ENCODE assay signal across 1 cellular context in the genomic region with DNA sequence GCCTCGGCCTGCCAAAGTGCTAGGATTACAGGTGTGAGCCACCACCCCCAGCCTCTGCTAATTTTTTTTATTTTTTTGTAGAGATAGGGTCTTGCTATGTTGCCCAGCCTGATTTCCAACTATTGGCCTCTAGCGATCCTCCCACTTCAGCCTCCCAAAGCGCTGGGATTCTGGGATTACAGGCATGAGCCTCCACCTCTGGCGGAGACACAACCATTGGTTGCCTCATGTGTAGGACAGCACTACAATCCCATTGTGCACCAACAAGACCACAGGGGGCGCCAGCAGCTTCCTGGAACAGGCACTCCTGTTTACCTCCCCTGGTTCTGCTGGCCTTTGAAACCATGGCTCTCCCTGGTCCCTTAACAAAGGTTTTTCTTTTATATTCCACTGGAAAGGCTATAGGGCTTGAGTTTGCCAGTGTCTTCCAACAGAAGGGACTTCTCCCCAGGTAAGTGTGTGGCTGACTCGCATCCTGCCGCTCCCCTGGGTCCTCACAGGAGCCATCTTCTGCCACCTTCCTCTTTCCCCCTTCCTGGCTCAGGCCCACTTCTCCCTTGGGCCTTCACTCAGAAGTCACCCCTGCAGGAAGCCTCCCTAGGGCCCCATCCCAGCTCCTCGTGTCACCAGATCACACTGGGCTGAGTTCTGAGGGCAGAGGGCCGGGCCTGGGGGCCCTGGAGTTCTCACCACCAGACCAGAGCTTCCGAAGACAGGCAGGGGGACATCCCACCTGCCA.
TF ChIP-seq lines count a peak whose summit lies in the region.

No MANE protein-coding gene starts in this region.

TF ChIP-seq in K562, 482 proteins besides CTCF, POLR2A, EP300 and RAD21 (continued from another document and continues in another):
- TF ChIP-seq SMARCA4 (IDR thresholded peaks at IDR 0.05) (no peak), SMAD2 (IDR thresholded peaks at IDR 0.05; ENCODE audit: low read depth, low read length) (no peak), BDP1 (IDR thresholded peaks at IDR 0.05; ENCODE audit: insufficient read depth, insufficient read length) (no peak), NONO (IDR thresholded peaks at IDR 0.05; ENCODE audit: low read depth in 2 of 2, low read length in 1 of 2) (no peak), ZNF696 (CRISPR knock-in tag; conservative IDR thresholded peaks at IDR 0.05) (no peak), ZNF282 (CRISPR knock-in tag; IDR thresholded peaks at IDR 0.05) (no peak), MCM5 (IDR thresholded peaks at IDR 0.05; ENCODE audit: low read depth) (no peak), ZFX (CRISPR knock-in tag; IDR thresholded peaks at IDR 0.05) (peak; percentile 35; the same call in 1 of the 2 replicates), ZNF232 (CRISPR knock-in tag; IDR thresholded peaks at IDR 0.05) (no peak), CXXC5 (CRISPR knock-in tag; IDR thresholded peaks at IDR 0.05) (peak; percentile 17; the same call in 1 of the 2 replicates), NCOA4 (IDR thresholded peaks at IDR 0.05; ENCODE audit: partially characterized antibody) (no peak), TAF15 (IDR thresholded peaks at IDR 0.05; ENCODE audit: low read depth, low read length) (no peak), CBFA2T3 (IDR thresholded peaks at IDR 0.05) (no peak), THRAP3 (IDR thresholded peaks at IDR 0.05; ENCODE audit: borderline replicate concordance) (no peak), MYBL2 (IDR thresholded peaks at IDR 0.05; ENCODE audit: low read depth) (no peak), MYBL2 (CRISPR knock-in tag; IDR thresholded peaks at IDR 0.05; ENCODE audit: borderline replicate concordance) (no peak), SLC30A9 (CRISPR knock-in tag; IDR thresholded peaks at IDR 0.05) (no peak), DNMT1 (IDR thresholded peaks at IDR 0.05) (no peak), HDAC2 (IDR thresholded peaks at IDR 0.05) (peak; percentile 46; the same call in 1 of the 2 replicates), NELFE (IDR thresholded peaks at IDR 0.05; ENCODE audit: insufficient read depth, insufficient read length) (no peak), ZNF146 (CRISPR knock-in tag; IDR thresholded peaks at IDR 0.05; ENCODE audit: unreplicated experiment) (no peak)
- TF ChIP-seq, protein P1, sequence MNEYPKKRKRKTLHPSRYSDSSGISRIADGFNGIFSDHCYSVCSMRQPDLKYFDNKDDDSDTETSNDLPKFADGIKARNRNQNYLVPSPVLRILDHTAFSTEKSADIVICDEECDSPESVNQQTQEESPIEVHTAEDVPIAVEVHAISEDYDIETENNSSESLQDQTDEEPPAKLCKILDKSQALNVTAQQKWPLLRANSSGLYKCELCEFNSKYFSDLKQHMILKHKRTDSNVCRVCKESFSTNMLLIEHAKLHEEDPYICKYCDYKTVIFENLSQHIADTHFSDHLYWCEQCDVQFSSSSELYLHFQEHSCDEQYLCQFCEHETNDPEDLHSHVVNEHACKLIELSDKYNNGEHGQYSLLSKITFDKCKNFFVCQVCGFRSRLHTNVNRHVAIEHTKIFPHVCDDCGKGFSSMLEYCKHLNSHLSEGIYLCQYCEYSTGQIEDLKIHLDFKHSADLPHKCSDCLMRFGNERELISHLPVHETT (CRISPR knock-in tag; conservative IDR thresholded peaks at IDR 0.05 in 1 of 2, IDR thresholded peaks at IDR 0.05 in 1 of 2), result no peak
- TF ChIP-seq, protein P2, sequence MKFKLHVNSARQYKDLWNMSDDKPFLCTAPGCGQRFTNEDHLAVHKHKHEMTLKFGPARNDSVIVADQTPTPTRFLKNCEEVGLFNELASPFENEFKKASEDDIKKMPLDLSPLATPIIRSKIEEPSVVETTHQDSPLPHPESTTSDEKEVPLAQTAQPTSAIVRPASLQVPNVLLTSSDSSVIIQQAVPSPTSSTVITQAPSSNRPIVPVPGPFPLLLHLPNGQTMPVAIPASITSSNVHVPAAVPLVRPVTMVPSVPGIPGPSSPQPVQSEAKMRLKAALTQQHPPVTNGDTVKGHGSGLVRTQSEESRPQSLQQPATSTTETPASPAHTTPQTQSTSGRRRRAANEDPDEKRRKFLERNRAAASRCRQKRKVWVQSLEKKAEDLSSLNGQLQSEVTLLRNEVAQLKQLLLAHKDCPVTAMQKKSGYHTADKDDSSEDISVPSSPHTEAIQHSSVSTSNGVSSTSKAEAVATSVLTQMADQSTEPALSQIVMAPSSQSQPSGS (CRISPR knock-in tag; IDR thresholded peaks at IDR 0.05), result no peak
- TF ChIP-seq, protein P3, sequence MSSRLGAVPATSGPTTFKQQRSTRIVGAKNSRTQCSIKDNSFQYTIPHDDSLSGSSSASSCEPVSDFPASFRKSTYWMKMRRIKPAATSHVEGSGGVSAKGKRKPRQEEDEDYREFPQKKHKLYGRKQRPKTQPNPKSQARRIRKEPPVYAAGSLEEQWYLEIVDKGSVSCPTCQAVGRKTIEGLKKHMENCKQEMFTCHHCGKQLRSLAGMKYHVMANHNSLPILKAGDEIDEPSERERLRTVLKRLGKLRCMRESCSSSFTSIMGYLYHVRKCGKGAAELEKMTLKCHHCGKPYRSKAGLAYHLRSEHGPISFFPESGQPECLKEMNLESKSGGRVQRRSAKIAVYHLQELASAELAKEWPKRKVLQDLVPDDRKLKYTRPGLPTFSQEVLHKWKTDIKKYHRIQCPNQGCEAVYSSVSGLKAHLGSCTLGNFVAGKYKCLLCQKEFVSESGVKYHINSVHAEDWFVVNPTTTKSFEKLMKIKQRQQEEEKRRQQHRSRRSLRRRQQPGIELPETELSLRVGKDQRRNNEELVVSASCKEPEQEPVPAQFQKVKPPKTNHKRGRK (tag; IDR thresholded peaks at IDR 0.05), result no peak
- TF ChIP-seq, protein P4, sequence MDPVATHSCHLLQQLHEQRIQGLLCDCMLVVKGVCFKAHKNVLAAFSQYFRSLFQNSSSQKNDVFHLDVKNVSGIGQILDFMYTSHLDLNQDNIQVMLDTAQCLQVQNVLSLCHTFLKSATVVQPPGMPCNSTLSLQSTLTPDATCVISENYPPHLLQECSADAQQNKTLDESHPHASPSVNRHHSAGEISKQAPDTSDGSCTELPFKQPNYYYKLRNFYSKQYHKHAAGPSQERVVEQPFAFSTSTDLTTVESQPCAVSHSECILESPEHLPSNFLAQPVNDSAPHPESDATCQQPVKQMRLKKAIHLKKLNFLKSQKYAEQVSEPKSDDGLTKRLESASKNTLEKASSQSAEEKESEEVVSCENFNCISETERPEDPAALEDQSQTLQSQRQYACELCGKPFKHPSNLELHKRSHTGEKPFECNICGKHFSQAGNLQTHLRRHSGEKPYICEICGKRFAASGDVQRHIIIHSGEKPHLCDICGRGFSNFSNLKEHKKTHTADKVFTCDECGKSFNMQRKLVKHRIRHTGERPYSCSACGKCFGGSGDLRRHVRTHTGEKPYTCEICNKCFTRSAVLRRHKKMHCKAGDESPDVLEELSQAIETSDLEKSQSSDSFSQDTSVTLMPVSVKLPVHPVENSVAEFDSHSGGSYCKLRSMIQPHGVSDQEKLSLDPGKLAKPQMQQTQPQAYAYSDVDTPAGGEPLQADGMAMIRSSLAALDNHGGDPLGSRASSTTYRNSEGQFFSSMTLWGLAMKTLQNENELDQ (CRISPR knock-in tag; IDR thresholded peaks at IDR 0.05; ENCODE audit: borderline replicate concordance), result no peak
- TF ChIP-seq, protein P5, sequence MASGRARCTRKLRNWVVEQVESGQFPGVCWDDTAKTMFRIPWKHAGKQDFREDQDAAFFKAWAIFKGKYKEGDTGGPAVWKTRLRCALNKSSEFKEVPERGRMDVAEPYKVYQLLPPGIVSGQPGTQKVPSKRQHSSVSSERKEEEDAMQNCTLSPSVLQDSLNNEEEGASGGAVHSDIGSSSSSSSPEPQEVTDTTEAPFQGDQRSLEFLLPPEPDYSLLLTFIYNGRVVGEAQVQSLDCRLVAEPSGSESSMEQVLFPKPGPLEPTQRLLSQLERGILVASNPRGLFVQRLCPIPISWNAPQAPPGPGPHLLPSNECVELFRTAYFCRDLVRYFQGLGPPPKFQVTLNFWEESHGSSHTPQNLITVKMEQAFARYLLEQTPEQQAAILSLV (tag; IDR thresholded peaks at IDR 0.05), result no peak
- TF ChIP-seq, protein P6, sequence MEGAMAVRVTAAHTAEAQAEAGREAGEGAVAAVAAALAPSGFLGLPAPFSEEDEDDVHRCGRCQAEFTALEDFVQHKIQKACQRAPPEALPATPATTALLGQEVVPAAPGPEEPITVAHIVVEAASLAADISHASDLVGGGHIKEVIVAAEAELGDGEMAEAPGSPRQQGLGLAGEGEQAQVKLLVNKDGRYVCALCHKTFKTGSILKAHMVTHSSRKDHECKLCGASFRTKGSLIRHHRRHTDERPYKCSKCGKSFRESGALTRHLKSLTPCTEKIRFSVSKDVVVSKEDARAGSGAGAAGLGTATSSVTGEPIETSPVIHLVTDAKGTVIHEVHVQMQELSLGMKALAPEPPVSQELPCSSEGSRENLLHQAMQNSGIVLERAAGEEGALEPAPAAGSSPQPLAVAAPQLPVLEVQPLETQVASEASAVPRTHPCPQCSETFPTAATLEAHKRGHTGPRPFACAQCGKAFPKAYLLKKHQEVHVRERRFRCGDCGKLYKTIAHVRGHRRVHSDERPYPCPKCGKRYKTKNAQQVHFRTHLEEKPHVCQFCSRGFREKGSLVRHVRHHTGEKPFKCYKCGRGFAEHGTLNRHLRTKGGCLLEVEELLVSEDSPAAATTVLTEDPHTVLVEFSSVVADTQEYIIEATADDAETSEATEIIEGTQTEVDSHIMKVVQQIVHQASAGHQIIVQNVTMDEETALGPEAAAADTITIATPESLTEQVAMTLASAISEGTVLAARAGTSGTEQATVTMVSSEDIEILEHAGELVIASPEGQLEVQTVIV (CRISPR knock-in tag; IDR thresholded peaks at IDR 0.05; ENCODE audit: borderline replicate concordance), result no peak
- TF ChIP-seq, protein P7, sequence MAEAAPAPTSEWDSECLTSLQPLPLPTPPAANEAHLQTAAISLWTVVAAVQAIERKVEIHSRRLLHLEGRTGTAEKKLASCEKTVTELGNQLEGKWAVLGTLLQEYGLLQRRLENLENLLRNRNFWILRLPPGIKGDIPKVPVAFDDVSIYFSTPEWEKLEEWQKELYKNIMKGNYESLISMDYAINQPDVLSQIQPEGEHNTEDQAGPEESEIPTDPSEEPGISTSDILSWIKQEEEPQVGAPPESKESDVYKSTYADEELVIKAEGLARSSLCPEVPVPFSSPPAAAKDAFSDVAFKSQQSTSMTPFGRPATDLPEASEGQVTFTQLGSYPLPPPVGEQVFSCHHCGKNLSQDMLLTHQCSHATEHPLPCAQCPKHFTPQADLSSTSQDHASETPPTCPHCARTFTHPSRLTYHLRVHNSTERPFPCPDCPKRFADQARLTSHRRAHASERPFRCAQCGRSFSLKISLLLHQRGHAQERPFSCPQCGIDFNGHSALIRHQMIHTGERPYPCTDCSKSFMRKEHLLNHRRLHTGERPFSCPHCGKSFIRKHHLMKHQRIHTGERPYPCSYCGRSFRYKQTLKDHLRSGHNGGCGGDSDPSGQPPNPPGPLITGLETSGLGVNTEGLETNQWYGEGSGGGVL (CRISPR knock-in tag; IDR thresholded peaks at IDR 0.05), result no peak
- TF ChIP-seq, protein P8, sequence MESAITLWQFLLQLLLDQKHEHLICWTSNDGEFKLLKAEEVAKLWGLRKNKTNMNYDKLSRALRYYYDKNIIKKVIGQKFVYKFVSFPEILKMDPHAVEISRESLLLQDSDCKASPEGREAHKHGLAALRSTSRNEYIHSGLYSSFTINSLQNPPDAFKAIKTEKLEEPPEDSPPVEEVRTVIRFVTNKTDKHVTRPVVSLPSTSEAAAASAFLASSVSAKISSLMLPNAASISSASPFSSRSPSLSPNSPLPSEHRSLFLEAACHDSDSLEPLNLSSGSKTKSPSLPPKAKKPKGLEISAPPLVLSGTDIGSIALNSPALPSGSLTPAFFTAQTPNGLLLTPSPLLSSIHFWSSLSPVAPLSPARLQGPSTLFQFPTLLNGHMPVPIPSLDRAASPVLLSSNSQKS (CRISPR knock-in tag; IDR thresholded peaks at IDR 0.05), result no peak
- TF ChIP-seq, protein P9, sequence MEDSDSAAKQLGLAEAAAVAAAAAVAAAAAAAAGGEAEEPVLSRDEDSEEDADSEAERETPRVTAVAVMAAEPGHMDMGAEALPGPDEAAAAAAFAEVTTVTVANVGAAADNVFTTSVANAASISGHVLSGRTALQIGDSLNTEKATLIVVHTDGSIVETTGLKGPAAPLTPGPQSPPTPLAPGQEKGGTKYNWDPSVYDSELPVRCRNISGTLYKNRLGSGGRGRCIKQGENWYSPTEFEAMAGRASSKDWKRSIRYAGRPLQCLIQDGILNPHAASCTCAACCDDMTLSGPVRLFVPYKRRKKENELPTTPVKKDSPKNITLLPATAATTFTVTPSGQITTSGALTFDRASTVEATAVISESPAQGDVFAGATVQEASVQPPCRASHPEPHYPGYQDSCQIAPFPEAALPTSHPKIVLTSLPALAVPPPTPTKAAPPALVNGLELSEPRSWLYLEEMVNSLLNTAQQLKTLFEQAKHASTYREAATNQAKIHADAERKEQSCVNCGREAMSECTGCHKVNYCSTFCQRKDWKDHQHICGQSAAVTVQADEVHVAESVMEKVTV (CRISPR knock-in tag; IDR thresholded peaks at IDR 0.05), result no peak
- TF ChIP-seq, protein P10, sequence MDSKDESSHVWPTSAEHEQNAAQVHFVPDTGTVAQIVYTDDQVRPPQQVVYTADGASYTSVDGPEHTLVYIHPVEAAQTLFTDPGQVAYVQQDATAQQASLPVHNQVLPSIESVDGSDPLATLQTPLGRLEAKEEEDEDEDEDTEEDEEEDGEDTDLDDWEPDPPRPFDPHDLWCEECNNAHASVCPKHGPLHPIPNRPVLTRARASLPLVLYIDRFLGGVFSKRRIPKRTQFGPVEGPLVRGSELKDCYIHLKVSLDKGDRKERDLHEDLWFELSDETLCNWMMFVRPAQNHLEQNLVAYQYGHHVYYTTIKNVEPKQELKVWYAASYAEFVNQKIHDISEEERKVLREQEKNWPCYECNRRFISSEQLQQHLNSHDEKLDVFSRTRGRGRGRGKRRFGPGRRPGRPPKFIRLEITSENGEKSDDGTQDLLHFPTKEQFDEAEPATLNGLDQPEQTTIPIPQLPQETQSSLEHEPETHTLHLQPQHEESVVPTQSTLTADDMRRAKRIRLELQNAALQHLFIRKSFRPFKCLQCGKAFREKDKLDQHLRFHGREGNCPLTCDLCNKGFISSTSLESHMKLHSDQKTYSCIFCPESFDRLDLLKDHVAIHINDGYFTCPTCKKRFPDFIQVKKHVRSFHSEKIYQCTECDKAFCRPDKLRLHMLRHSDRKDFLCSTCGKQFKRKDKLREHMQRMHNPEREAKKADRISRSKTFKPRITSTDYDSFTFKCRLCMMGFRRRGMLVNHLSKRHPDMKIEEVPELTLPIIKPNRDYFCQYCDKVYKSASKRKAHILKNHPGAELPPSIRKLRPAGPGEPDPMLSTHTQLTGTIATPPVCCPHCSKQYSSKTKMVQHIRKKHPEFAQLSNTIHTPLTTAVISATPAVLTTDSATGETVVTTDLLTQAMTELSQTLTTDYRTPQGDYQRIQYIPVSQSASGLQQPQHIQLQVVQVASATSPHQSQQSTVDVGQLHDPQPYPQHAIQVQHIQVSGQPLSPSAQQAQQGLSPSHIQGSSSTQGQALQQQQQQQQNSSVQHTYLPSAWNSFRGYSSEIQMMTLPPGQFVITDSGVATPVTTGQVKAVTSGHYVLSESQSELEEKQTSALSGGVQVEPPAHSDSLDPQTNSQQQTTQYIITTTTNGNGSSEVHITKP (IDR thresholded peaks at IDR 0.05; ENCODE audit: partially characterized antibody), result peak; percentile 21
- TF ChIP-seq, protein P11, sequence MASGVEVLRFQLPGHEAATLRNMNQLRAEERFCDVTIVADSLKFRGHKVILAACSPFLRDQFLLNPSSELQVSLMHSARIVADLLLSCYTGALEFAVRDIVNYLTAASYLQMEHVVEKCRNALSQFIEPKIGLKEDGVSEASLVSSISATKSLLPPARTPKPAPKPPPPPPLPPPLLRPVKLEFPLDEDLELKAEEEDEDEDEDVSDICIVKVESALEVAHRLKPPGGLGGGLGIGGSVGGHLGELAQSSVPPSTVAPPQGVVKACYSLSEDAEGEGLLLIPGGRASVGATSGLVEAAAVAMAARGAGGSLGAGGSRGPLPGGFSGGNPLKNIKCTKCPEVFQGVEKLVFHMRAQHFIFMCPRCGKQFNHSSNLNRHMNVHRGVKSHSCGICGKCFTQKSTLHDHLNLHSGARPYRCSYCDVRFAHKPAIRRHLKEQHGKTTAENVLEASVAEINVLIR (CRISPR knock-in tag; IDR thresholded peaks at IDR 0.05), result no peak
